ENCODE assay signal across 13 cellular contexts in the genomic region with DNA sequence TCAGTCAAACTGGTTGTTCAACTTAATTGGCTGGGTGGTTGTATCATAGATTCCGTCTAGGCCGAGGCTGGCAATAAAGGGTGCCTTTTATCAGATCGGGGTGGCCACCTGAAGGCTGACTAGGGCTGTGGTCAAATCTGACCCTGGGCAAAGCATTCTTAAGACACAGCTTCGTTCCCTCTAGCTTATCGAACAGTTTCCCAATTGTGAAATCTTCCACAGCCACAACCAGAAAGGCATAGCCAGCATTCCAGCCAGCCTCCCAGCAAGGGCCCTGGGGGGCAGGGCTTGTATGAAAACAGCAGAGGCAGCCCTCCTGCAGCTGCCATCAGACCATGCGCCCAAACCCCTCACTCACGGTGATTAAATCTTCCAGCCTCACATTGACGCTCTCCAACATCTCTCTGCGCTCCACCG. TPM values are rescaled to one million over a fixed set of nuclear protein-coding genes. Genes with fewer than 3 reads are reported as not detected.
DNase-seq lines count a peak whose midpoint lies in the region; ATAC-seq and TF ChIP-seq lines count a peak whose summit lies in the region.
"Had no signal": no experiment of that assay in that cellular context is flagged by ENCODE, and none has a peak within 500 bp of the region (broad histone marks: within the 10 kb centered on the region; RNA-seq: fewer than 3 reads in every experiment).

No MANE protein-coding gene starts in this region.

- H4K20me1 ChIP-seq in PC-3 (ENCODE audit: low read length) (no peaks in the 10 kb centered on the region), neural progenitor cell (ENCODE audit: low read depth) (no peaks in the 10 kb centered on the region)

- H3K36me3 Mint-ChIP-seq in neural progenitor cell = no peaks in the 10 kb centered on the region

- CTCF ChIA-PET in PC-3 (lab: Charles Lee) = interaction anchor here (1.0 kb wide), 2 partner anchors 17 to 131 kb away, joined by 4 to 7 read pairs; no protein-coding TSS in a partner anchor

- H3K9me3 Mint-ChIP-seq in neural progenitor cell = peaks cover 4% of the 10 kb centered on the region

- H3K27ac Mint-ChIP-seq in neural progenitor cell = no peak overlapping the region

- no peaks in the 10 kb centered on the region for H3K9me3 ChIP-seq in PC-3 (ENCODE audit: low read length)
- no peaks in the 10 kb centered on the region for H3K9me3 ChIP-seq in neural progenitor cell (ENCODE audit: low read depth)

- peaks cover 34% of the 10 kb centered on the region for H3K4me1 Mint-ChIP-seq in neural progenitor cell

- no peak for ATAC-seq in PC-3

- H3K9ac ChIP-seq in PC-3 (ENCODE audit: low read length) (peak overlapping the region; percentile 82), neural progenitor cell (no peak overlapping the region)

- H3K36me3 ChIP-seq in PC-3 (ENCODE audit: low read depth, low read length) (no peaks in the 10 kb centered on the region), neural progenitor cell (no peaks in the 10 kb centered on the region), brain microvascular endothelial cell (replicated peaks) (no peaks in the 10 kb centered on the region)

- no peaks in the 10 kb centered on the region for H3F3A ChIP-seq in PC-3 (ENCODE audit: low read length, unreplicated experiment)
- H3F3A ChIP-seq in neural progenitor cell (ENCODE audit: low read depth) = peaks cover 13% of the 10 kb centered on the region

- H2AFZ ChIP-seq in PC-3 (ENCODE audit: low read length) (no peak overlapping the region), neural progenitor cell (replicated peaks) (peak overlapping the region; percentile 77)

- peaks cover 18% of the 10 kb centered on the region for H3K27me3 Mint-ChIP-seq in neural progenitor cell (ENCODE audit: insufficient read depth, low read depth)

- H3K79me2 ChIP-seq in PC-3 (ENCODE audit: low read length) (no peaks in the 10 kb centered on the region), neural progenitor cell (ENCODE audit: low read depth) (no peaks in the 10 kb centered on the region)

- peak; percentile 16 for DNase-seq in EH (ENCODE audit: low read depth)
- peak; percentile 69 for DNase-seq in PC-3
- peak; percentile 11 for DNase-seq in fibroblast of villous mesenchyme (ENCODE audit: low read depth)
- peak; percentile 48 for DNase-seq in neural progenitor cell (ENCODE audit: low spot score)
- DNase-seq in brain microvascular endothelial cell = no peak
- no peak for DNase-seq in activated CD4-positive, CD25-positive, alpha-beta regulatory T cell treated with anti-CD3 and anti-CD28 coated beads, Interleukin-2, amount 50 U/mL, for 72 hours
- no peak for DNase-seq in NCI-H69 (lab: John Stamatoyannopoulos, UW)
- DNase-seq: activated CD4-positive, alpha-beta T cell treated with anti-CD3 and anti-CD28 coated beads, Interleukin-2, amount 50 U/mL, for 1 hour; erythroblast; OCI-M1 had no signal

- H3K27ac ChIP-seq in PC-3 (ENCODE audit: low read length) (peak overlapping the region; percentile 98), neural progenitor cell (no peak overlapping the region), brain microvascular endothelial cell (no peak overlapping the region)

- TF ChIP-seq CTCF in PC-3 (conservative IDR thresholded peaks at IDR 0.05; ENCODE audit: low read depth, low read length) (no peak), fibroblast of villous mesenchyme (IDR thresholded peaks at IDR 0.05; ENCODE audit: insufficient read depth, low read depth, low read length) (no peak), neural progenitor cell (IDR thresholded peaks at IDR 0.05) (no peak), brain microvascular endothelial cell (IDR thresholded peaks at IDR 0.05; ENCODE audit: low read depth, low read length, missing control alignments) (no peak)

- POLR2A ChIA-PET in PC-3 (lab: Charles Lee; ENCODE audit: unreplicated experiment) = no interaction called here

- in situ Hi-C loops in brain microvascular endothelial cell (cut with HindIII; ENCODE audit: low pct_ligation_motif_present, low sequenced_read_pairs) = no loop called here

- BruUV-seq in PC-3 (replicated peaks; lab: Mats Ljungman, UMichigan) = TSS peak; percentile 56

- H3K27me3 ChIP-seq in PC-3 (ENCODE audit: low read length) = no peaks in the 10 kb centered on the region
- H3K27me3 ChIP-seq in neural progenitor cell = no peaks in the 10 kb centered on the region
- no peaks in the 10 kb centered on the region for H3K27me3 ChIP-seq in brain microvascular endothelial cell (replicated peaks)

- H3K9me2 ChIP-seq in PC-3 (replicated peaks; ENCODE audit: low read length) = no peaks in the 10 kb centered on the region

- H3K4me3 Mint-ChIP-seq in neural progenitor cell = no peak overlapping the region

- H3K4me1 ChIP-seq in PC-3 (ENCODE audit: insufficient read depth, low read length) (peaks cover 53% of the 10 kb centered on the region), neural progenitor cell (peaks cover 23% of the 10 kb centered on the region)

- intact Hi-C loops in PC-3 (cut with micrococcal nuclease) = no loop called here

- H3K4me3 ChIP-seq in PC-3 (ENCODE audit: low read length) (peak overlapping the region; percentile 20; the same call in 1 of the 2 replicates), fibroblast of villous mesenchyme (ENCODE audit: low read depth, low read length) (no peak overlapping the region), neural progenitor cell (no peak overlapping the region), brain microvascular endothelial cell (ENCODE audit: low read depth, low read length) (no peak overlapping the region)

- H3K4me2 ChIP-seq in PC-3 (ENCODE audit: low read length) (peak overlapping the region; percentile 66), neural progenitor cell (peak overlapping the region; percentile 29)

RNA-seq across cellular contexts. Expression of gene TMEM213, which starts 42.5 kb away (rescaled TPM):
- not detected in 2 replicates for total RNA-seq in PC-3 (2014; rRNA removed)
- total RNA-seq in fibroblast of villous mesenchyme = not detected in 2 replicates
- total RNA-seq in neural progenitor cell (ENCODE audit: low replicate concordance) = not detected in 2 replicates
- total RNA-seq: skeletal muscle tissue; subcutaneous adipose tissue; T-helper 2 cell treated with Interferon-gamma antibody and Interleukin-4, amounts not matched to agents 100 ng/mL and 5 ng/mL, for 36 hours had no signal

RNA-seq across cellular contexts. Expression of gene ATP6V0A4, which starts 42.7 kb away (rescaled TPM):
- total RNA-seq in PC-3 (2014; rRNA removed) (0.86 and 1.0 TPM in 2 replicates), fibroblast of villous mesenchyme (under 0.01 TPM in 1 of 2 replicates, not detected in the other), neural progenitor cell (ENCODE audit: low replicate concordance) (0.36 TPM in 1 of 2 replicates, not detected in the other)
- total RNA-seq: skeletal muscle tissue; subcutaneous adipose tissue; T-helper 2 cell treated with Interferon-gamma antibody and Interleukin-4, amounts not matched to agents 100 ng/mL and 5 ng/mL, for 36 hours had no signal

RNA-seq across cellular contexts. Expression of gene SVOPL, which starts 54.2 kb away (rescaled TPM):
- not detected in 2 replicates for total RNA-seq in PC-3 (2014; rRNA removed)
- total RNA-seq in fibroblast of villous mesenchyme = not detected in 2 replicates
- 0.06 and 0.09 TPM in 2 replicates for total RNA-seq in neural progenitor cell (ENCODE audit: low replicate concordance)
- total RNA-seq: skeletal muscle tissue, subcutaneous adipose tissue had no signal

Comparison
In these comparisons a context has a peak if more than half of its experiments do, and no peak if none do; other contexts are left out.
1. DNase-seq: peak in EH (single experiment), PC-3 (single experiment), fibroblast of villous mesenchyme (single experiment) and neural progenitor cell (single experiment); none in brain microvascular endothelial cell (single experiment), activated CD4-positive, CD25-positive, alpha-beta regulatory T cell treated with anti-CD3 and anti-CD28 coated beads, Interleukin-2, amount 50 U/mL, for 72 hours (single experiment) and NCI-H69 (single experiment).